In genomic region chr14:91872011-91872476, GRCh38 we compare ENCODE assay signal across 9 cellular contexts. TPM values are rescaled to one million over a fixed set of nuclear protein-coding genes. Genes with fewer than 3 reads are reported as not detected.
A peak's percentile ranks its signal among the peaks of the same experiment; 100 is the strongest.
DNase-seq lines count a peak whose midpoint lies in the region; ATAC-seq and TF ChIP-seq lines count a peak whose summit lies in the region.
"Had no signal": no experiment of that assay in that cellular context is flagged by ENCODE, and none has a peak within 500 bp of the region (broad histone marks: within the 10 kb centered on the region; RNA-seq: fewer than 3 reads in every experiment).

No MANE protein-coding gene starts in this region.

- H3K27ac ChIP-seq in VCaP (peak overlapping the region; percentile 88), thoracic aorta (peak overlapping the region; percentile 77 to 86)
- H3K27ac ChIP-seq: KMS-11 had no signal

- peaks cover 63% of the 10 kb centered on the region for H3K36me3 ChIP-seq in thoracic aorta

- peaks cover 21 to 41% of the 10 kb centered on the region in 2 donors for H3K4me1 ChIP-seq in thoracic aorta (ENCODE audit: control insufficient read depth in 1 of 2, low read depth in 2 of 2)

- peak; percentile 42 for ATAC-seq in GM18873 (IDR thresholded peaks at IDR 0.05; ENCODE audit: low FRiP score, unreplicated experiment)
- ATAC-seq in HG02981 (IDR thresholded peaks at IDR 0.05; ENCODE audit: unreplicated experiment): peak; percentile 40
- ATAC-seq in thoracic aorta (ENCODE audit: insufficient number of reproducible peaks, low FRiP score, low read depth): peak; percentile 47
- ATAC-seq in HG02970 (IDR thresholded peaks at IDR 0.05; ENCODE audit: low FRiP score, unreplicated experiment): no peak

- peak overlapping the region; percentile 38 for H3K4me3 ChIP-seq in thoracic aorta

- H3K27me3 ChIP-seq in thoracic aorta (replicated peaks; ENCODE audit: insufficient read depth): no peaks in the 10 kb centered on the region

- peak; percentile 49 for DNase-seq in germinal center (ENCODE audit: low spot score)
- no peak for DNase-seq in thoracic aorta (ENCODE audit: low spot score)
- no peak for DNase-seq in NCI-H524 treated with DMSO at 0.1 percent for 48 hours (lab: John Stamatoyannopoulos, UW)
- DNase-seq in LoVo (ENCODE audit: low spot score): no peak

- TF ChIP-seq CTCF in VCaP (conservative IDR thresholded peaks at IDR 0.05) (no peak), thoracic aorta (IDR thresholded peaks at IDR 0.05) (no peak)

- H3K9me3 ChIP-seq in thoracic aorta: no peaks in the 10 kb centered on the region

RNA-seq across cellular contexts. Expression of gene TC2N, which starts 4.7 kb away (rescaled TPM):
- 100 to 1,000 TPM; 146 to 172 TPM for total RNA-seq in thoracic aorta
